1 cellular context compared by ENCODE assay signal in genomic region chr7:150046290-150047194, GRCh38.
TF ChIP-seq lines count a peak whose summit lies in the region.

No MANE protein-coding gene starts in this region.

TF ChIP-seq in H1, 55 proteins besides CTCF, POLR2A, EP300 and RAD21:
- peak; percentile 9 for TF ChIP-seq KDM4A (IDR thresholded peaks at IDR 0.05; ENCODE audit: low read depth, low read length, severe bottlenecking)
